Comparison of ENCODE assay signal across 1 cellular context in genomic region chr6:70413829-70414494, GRCh38.
TF ChIP-seq lines count a peak whose summit lies in the region.

No MANE protein-coding gene starts in this region.

TF ChIP-seq in GM23338, 12 proteins besides CTCF, POLR2A, EP300 and RAD21:
- TF ChIP-seq, protein P1, sequence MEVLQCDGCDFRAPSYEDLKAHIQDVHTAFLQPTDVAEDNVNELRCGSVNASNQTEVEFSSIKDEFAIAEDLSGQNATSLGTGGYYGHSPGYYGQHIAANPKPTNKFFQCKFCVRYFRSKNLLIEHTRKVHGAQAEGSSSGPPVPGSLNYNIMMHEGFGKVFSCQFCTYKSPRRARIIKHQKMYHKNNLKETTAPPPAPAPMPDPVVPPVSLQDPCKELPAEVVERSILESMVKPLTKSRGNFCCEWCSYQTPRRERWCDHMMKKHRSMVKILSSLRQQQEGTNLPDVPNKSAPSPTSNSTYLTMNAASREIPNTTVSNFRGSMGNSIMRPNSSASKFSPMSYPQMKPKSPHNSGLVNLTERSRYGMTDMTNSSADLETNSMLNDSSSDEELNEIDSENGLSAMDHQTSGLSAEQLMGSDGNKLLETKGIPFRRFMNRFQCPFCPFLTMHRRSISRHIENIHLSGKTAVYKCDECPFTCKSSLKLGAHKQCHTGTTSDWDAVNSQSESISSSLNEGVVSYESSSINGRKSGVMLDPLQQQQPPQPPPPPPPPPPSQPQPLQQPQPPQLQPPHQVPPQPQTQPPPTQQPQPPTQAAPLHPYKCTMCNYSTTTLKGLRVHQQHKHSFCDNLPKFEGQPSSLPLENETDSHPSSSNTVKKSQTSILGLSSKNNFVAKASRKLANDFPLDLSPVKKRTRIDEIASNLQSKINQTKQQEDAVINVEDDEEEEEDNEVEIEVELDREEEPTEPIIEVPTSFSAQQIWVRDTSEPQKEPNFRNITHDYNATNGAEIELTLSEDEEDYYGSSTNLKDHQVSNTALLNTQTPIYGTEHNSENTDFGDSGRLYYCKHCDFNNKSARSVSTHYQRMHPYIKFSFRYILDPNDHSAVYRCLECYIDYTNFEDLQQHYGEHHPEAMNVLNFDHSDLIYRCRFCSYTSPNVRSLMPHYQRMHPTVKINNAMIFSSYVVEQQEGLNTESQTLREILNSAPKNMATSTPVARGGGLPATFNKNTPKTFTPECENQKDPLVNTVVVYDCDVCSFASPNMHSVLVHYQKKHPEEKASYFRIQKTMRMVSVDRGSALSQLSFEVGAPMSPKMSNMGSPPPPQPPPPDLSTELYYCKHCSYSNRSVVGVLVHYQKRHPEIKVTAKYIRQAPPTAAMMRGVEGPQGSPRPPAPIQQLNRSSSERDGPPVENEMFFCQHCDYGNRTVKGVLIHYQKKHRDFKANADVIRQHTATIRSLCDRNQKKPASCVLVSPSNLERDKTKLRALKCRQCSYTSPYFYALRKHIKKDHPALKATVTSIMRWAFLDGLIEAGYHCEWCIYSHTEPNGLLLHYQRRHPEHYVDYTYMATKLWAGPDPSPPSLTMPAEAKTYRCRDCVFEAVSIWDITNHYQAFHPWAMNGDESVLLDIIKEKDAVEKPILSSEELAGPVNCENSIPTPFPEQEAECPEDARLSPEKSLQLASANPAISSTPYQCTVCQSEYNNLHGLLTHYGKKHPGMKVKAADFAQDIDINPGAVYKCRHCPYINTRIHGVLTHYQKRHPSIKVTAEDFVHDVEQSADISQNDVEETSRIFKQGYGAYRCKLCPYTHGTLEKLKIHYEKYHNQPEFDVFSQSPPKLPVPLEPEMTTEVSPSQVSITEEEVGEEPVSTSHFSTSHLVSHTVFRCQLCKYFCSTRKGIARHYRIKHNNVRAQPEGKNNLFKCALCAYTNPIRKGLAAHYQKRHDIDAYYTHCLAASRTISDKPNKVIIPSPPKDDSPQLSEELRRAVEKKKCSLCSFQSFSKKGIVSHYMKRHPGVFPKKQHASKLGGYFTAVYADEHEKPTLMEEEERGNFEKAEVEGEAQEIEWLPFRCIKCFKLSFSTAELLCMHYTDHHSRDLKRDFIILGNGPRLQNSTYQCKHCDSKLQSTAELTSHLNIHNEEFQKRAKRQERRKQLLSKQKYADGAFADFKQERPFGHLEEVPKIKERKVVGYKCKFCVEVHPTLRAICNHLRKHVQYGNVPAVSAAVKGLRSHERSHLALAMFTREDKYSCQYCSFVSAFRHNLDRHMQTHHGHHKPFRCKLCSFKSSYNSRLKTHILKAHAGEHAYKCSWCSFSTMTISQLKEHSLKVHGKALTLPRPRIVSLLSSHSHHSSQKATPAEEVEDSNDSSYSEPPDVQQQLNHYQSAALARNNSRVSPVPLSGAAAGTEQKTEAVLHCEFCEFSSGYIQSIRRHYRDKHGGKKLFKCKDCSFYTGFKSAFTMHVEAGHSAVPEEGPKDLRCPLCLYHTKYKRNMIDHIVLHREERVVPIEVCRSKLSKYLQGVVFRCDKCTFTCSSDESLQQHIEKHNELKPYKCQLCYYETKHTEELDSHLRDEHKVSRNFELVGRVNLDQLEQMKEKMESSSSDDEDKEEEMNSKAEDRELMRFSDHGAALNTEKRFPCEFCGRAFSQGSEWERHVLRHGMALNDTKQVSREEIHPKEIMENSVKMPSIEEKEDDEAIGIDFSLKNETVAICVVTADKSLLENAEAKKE (CRISPR knock-in tag; IDR thresholded peaks at IDR 0.05): no peak
- TF ChIP-seq, protein P2, sequence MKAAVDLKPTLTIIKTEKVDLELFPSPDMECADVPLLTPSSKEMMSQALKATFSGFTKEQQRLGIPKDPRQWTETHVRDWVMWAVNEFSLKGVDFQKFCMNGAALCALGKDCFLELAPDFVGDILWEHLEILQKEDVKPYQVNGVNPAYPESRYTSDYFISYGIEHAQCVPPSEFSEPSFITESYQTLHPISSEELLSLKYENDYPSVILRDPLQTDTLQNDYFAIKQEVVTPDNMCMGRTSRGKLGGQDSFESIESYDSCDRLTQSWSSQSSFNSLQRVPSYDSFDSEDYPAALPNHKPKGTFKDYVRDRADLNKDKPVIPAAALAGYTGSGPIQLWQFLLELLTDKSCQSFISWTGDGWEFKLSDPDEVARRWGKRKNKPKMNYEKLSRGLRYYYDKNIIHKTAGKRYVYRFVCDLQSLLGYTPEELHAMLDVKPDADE (IDR thresholded peaks at IDR 0.05): no peak
- no peak for TF ChIP-seq EZH2 (IDR thresholded peaks at IDR 0.05; ENCODE audit: low read depth, unreplicated experiment)
- no peak for TF ChIP-seq NANOG (IDR thresholded peaks at IDR 0.05; ENCODE audit: borderline replicate concordance)
- no peak for TF ChIP-seq CREB1 (CRISPR knock-in tag; IDR thresholded peaks at IDR 0.05; ENCODE audit: low read depth)
- TF ChIP-seq STAT1 (IDR thresholded peaks at IDR 0.05; ENCODE audit: unreplicated experiment): no peak
- TF ChIP-seq JUNB (IDR thresholded peaks at IDR 0.05; ENCODE audit: unreplicated experiment): no peak
- no peak for TF ChIP-seq POLR2AphosphoS5 (IDR thresholded peaks at IDR 0.05; ENCODE audit: low read depth)
- no peak for TF ChIP-seq EZH2phosphoT487 (IDR thresholded peaks at IDR 0.05; ENCODE audit: unreplicated experiment)
- no peak for TF ChIP-seq ZNF331 (CRISPR knock-in tag; IDR thresholded peaks at IDR 0.05; ENCODE audit: low read depth)
- TF ChIP-seq ZNF114 (CRISPR knock-in tag; IDR thresholded peaks at IDR 0.05): no peak
- TF ChIP-seq, protein P3, sequence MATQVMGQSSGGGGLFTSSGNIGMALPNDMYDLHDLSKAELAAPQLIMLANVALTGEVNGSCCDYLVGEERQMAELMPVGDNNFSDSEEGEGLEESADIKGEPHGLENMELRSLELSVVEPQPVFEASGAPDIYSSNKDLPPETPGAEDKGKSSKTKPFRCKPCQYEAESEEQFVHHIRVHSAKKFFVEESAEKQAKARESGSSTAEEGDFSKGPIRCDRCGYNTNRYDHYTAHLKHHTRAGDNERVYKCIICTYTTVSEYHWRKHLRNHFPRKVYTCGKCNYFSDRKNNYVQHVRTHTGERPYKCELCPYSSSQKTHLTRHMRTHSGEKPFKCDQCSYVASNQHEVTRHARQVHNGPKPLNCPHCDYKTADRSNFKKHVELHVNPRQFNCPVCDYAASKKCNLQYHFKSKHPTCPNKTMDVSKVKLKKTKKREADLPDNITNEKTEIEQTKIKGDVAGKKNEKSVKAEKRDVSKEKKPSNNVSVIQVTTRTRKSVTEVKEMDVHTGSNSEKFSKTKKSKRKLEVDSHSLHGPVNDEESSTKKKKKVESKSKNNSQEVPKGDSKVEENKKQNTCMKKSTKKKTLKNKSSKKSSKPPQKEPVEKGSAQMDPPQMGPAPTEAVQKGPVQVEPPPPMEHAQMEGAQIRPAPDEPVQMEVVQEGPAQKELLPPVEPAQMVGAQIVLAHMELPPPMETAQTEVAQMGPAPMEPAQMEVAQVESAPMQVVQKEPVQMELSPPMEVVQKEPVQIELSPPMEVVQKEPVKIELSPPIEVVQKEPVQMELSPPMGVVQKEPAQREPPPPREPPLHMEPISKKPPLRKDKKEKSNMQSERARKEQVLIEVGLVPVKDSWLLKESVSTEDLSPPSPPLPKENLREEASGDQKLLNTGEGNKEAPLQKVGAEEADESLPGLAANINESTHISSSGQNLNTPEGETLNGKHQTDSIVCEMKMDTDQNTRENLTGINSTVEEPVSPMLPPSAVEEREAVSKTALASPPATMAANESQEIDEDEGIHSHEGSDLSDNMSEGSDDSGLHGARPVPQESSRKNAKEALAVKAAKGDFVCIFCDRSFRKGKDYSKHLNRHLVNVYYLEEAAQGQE (IDR thresholded peaks at IDR 0.05; ENCODE audit: unreplicated experiment): no peak
